13 cellular contexts compared by ENCODE assay signal in the genomic region with DNA sequence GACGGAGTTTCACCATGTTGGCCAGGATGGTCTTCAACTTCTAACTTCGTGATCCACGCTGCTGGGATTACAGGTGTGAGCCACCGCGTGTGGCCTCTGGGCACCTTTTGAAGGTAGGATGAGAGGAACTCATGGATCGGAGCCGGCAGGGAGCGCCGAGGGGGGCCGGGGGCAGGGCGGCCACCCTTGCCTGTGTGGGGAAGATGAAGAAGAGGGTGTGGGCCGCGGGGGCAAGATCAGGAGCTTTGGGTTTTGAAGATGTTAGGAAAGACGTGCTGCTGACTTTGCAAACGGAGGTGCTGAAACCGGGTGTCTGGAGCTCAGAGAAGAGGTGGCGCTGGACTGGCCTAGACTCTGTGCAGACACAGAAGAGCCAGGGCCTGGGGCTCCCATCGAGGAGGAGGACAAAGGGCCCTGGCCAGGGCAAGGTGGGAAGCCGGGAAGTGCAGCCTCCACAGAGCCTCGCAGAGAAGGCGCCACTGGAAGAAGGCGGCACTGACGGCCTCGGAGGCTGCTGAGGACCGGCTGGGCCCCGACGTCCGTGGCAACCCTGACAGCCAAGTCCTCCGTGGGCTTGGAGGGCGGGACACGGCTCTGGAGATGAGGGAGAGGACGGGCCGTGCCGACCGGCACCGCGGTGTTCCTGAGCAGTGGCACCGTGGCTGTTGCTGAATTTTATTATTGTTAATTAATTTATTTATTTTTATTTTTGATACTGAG. TPM values are rescaled to one million over a fixed set of nuclear protein-coding genes. Genes with fewer than 3 reads are reported as not detected.
DNase-seq lines count a peak whose midpoint lies in the region; ATAC-seq and TF ChIP-seq lines count a peak whose summit lies in the region.
"Had no signal": no experiment of that assay in that cellular context is flagged by ENCODE, and none has a peak within 500 bp of the region (broad histone marks: within the 10 kb centered on the region; RNA-seq: fewer than 3 reads in every experiment).

No MANE protein-coding gene starts in this region.

- peak overlapping the region; percentile 71 to 83 for H3K4me3 Mint-ChIP-seq in CD14-positive monocyte
- peak overlapping the region; percentile 84 for H3K4me3 Mint-ChIP-seq in activated naive CD8-positive, alpha-beta T cell

- no peak overlapping the region for H3K27ac ChIP-seq in mesodermal cell (ENCODE audit: low read depth, low read length, severe bottlenecking)
- H3K27ac ChIP-seq: gastroesophageal sphincter had no signal

- H3K27me3 Mint-ChIP-seq in CD14-positive monocyte (ENCODE audit: low read depth in 3 of 3): peaks cover 61 to 80% (median 69%) of the 10 kb centered on the region in 3 donors
- peaks cover 3% of the 10 kb centered on the region for H3K27me3 Mint-ChIP-seq in activated naive CD8-positive, alpha-beta T cell

- H3K4me3 ChIP-seq in HAP-1 (peak overlapping the region; percentile 47), mesodermal cell (ENCODE audit: extremely low read depth, insufficient read depth, low read length, poor library complexity, severe bottlenecking) (peak overlapping the region; percentile 46)

- peaks cover 1% of the 10 kb centered on the region; the same call in 1 of the 2 replicates for H3K36me3 ChIP-seq in HAP-1 (replicated peaks)
- H3K36me3 ChIP-seq in mesodermal cell (ENCODE audit: control insufficient read depth, insufficient read depth, low read length): no peaks in the 10 kb centered on the region

- TF ChIP-seq CTCF in CD14-positive monocyte (IDR thresholded peaks at IDR 0.05): no peak

- peaks cover 0 to 4% of the 10 kb centered on the region in 2 donors for H3K36me3 Mint-ChIP-seq in CD14-positive monocyte
- H3K36me3 Mint-ChIP-seq in activated naive CD8-positive, alpha-beta T cell: no peaks in the 10 kb centered on the region

- H3K9me3 Mint-ChIP-seq in CD14-positive monocyte: peaks cover 0 to 10% (median 5%) of the 10 kb centered on the region in 7 donors
- no peaks in the 10 kb centered on the region for H3K9me3 Mint-ChIP-seq in activated naive CD8-positive, alpha-beta T cell (ENCODE audit: low read depth)

- H3K9me3 ChIP-seq in HAP-1: no peaks in the 10 kb centered on the region
- no peaks in the 10 kb centered on the region for H3K9me3 ChIP-seq in mesodermal cell (ENCODE audit: control insufficient read depth, low read length)
- H3K9me3 ChIP-seq: gastroesophageal sphincter had no signal

- 48 to 51% methylated on average over 31 to 33 of the region's 38 CpGs for WGBS in mesodermal cell (ENCODE audit: insufficient coverage in 2 of 2), 2 experiments

- DNase-seq in CD14-positive monocyte (ENCODE audit: low spot score) (no peak), HAP-1 (ENCODE audit: low spot score in 2 of 2) (no peak), COLO829 (ENCODE audit: low spot score) (no peak), NCI-H526 treated with DMSO at 0.1 percent for 48 hours (lab: John Stamatoyannopoulos, UW) (no peak)
- DNase-seq: activated CD4-positive, CD25-positive, alpha-beta regulatory T cell; MM.1S; NCI-H226; stimulated activated CD4-positive, alpha-beta T cell treated with anti-CD3 and anti-CD28 coated beads, Interleukin-2, amount 100 ng/mL, for 48 hours had no signal

- peaks cover 17% of the 10 kb centered on the region for H3K4me1 Mint-ChIP-seq in CD14-positive monocyte
- H3K4me1 Mint-ChIP-seq in activated naive CD8-positive, alpha-beta T cell (ENCODE audit: low read depth): peaks cover 30% of the 10 kb centered on the region

- H3K27me3 ChIP-seq in HAP-1 (ENCODE audit: low read depth): no peaks in the 10 kb centered on the region

- ATAC-seq in GM19328 (IDR thresholded peaks at IDR 0.05; ENCODE audit: unreplicated experiment) (no peak), HG02588 (IDR thresholded peaks at IDR 0.05; ENCODE audit: unreplicated experiment) (no peak)

- H3K4me1 ChIP-seq in HAP-1 (peaks cover 10% of the 10 kb centered on the region), mesodermal cell (ENCODE audit: control insufficient read depth, insufficient read depth, low read length, poor library complexity, severe bottlenecking) (peaks cover 33% of the 10 kb centered on the region)

- intact Hi-C loops in CD14-positive monocyte (cut with micrococcal nuclease): loop anchor here (5.0 to 10.0 kb wide), 2 partner anchors 76 to 78 kb away; partner anchors contain the start of gene PERM1 (in 2 of the 2)

- in situ Hi-C loops in HAP-1 (cut with MboI; ENCODE audit: low sequenced_read_pairs): no loop called here

- H3K27ac Mint-ChIP-seq in CD14-positive monocyte: peak overlapping the region in 4 of 7 donors; percentile 37 to 68 (median 63)
- H3K27ac Mint-ChIP-seq in activated naive CD8-positive, alpha-beta T cell: no peak overlapping the region

RNA-seq across cellular contexts. Expression of gene RNF223, which starts 13.7 kb away (rescaled TPM):
- polyA plus RNA-seq in CD14-positive monocyte: not detected
- polyA plus RNA-seq in mesodermal cell (2013, experiment 1 of 2): not detected
- not detected for polyA plus RNA-seq in mesodermal cell (2013, experiment 2 of 2)

RNA-seq across cellular contexts. Expression of gene AGRN, which starts 40.5 kb away (rescaled TPM):
- polyA plus RNA-seq in CD14-positive monocyte: under 1 TPM; 0.06 to 0.43 TPM
- 116 TPM for polyA plus RNA-seq in mesodermal cell (2013, experiment 1 of 2)
- polyA plus RNA-seq in mesodermal cell (2013, experiment 2 of 2): 88.7 TPM

RNA-seq across cellular contexts. Expression of gene ISG15, which starts 47.1 kb away (rescaled TPM):
- 100 to 1,000 TPM; 128 to 241 TPM for polyA plus RNA-seq in CD14-positive monocyte
- 53.2 TPM for polyA plus RNA-seq in mesodermal cell (2013, experiment 1 of 2)
- 44.4 TPM for polyA plus RNA-seq in mesodermal cell (2013, experiment 2 of 2)

RNA-seq across cellular contexts. Expression of gene C1orf159, which starts 55.4 kb away (rescaled TPM):
- 1 to 10 TPM; 3.0 to 3.3 TPM for polyA plus RNA-seq in CD14-positive monocyte
- 17.2 TPM for polyA plus RNA-seq in mesodermal cell (2013, experiment 1 of 2)
- polyA plus RNA-seq in mesodermal cell (2013, experiment 2 of 2): 11.9 TPM
